Comparison of ENCODE assay signal across 18 cellular contexts in the genomic region with DNA sequence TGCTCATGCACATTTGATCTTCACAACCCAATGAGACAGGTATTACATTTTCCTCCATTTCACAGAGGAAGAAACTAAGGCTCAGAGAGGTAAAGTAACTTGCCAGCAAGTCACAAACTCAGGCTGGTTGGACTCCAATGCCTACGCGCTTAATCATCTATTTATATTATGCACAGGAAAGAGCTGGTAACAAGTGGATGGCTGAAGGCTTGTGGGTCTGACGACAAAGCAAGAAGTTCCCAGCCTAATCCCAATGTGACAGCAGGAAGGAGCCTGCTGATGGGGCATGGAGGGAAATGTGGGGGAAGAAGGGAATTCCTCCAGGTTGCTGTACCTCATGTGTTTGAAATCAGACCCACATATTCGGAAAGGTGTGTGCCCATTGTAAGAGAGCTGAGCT. TPM values are rescaled to one million over a fixed set of nuclear protein-coding genes. Genes with fewer than 3 reads are reported as not detected.
"Had no signal": no experiment of that assay in that cellular context is flagged by ENCODE, and none has a peak within 500 bp of the region (broad histone marks: within the 10 kb centered on the region; RNA-seq: fewer than 3 reads in every experiment).

No MANE protein-coding gene starts in this region.

- DNase-seq: activated CD4-positive, alpha-beta T cell treated with anti-CD3 and anti-CD28 coated beads for 36 hours; activated CD4-positive, alpha-beta T cell treated with anti-CD3 and anti-CD28 coated beads, Interleukin-2, amount 50 U/mL, for 48 hours; activated gamma-delta T cell treated with Interleukin-2 at 50 U/mL for 16 hours; activated T-cell treated with anti-CD3 and anti-CD28 coated beads for 4 hours; body of pancreas; head of caudate nucleus; mucosa of descending colon; naive B cell; T-helper 2 cell had no signal

- ATAC-seq: activated CD4-positive, alpha-beta T cell treated with anti-CD3 and anti-CD28 coated beads for 36 hours; body of pancreas; mucosa of descending colon; WTC11 had no signal

- H3K4me3 ChIP-seq: body of pancreas, mucosa of descending colon, prostate gland, skin epidermis, tibial nerve had no signal

- H3K9me3 ChIP-seq: body of pancreas, mucosa of descending colon, prostate gland, tibial nerve had no signal

- H3K27ac ChIP-seq: prostate gland, skin epidermis, tibial nerve had no signal

- H3K36me3 ChIP-seq: prostate gland, tibial nerve had no signal

- H3K4me1 ChIP-seq: prostate gland had no signal

RNA-seq across cellular contexts. Expression of a gene that starts 3.9 kb away (rescaled TPM):
- total RNA-seq: activated CD4-positive, alpha-beta T cell treated with anti-CD3 and anti-CD28 coated beads for 36 hours; activated T-helper 1 cell treated with anti-CD3 and anti-CD28 coated beads, Interleukin-12 subunit alpha, Interleukin-12 subunit beta, Interleukin-2, Interleukin-4 antibody, amounts not matched to agents 30 ng/mL and 10 ng/mL and 1 ng/mL, durations not matched to agents 14 hours and 24 hours and 36 hours; epithelial cell of proximal tubule; kidney epithelial cell; liver; osteocyte had no signal
